1 cellular context compared by ENCODE assay signal in the genomic region with DNA sequence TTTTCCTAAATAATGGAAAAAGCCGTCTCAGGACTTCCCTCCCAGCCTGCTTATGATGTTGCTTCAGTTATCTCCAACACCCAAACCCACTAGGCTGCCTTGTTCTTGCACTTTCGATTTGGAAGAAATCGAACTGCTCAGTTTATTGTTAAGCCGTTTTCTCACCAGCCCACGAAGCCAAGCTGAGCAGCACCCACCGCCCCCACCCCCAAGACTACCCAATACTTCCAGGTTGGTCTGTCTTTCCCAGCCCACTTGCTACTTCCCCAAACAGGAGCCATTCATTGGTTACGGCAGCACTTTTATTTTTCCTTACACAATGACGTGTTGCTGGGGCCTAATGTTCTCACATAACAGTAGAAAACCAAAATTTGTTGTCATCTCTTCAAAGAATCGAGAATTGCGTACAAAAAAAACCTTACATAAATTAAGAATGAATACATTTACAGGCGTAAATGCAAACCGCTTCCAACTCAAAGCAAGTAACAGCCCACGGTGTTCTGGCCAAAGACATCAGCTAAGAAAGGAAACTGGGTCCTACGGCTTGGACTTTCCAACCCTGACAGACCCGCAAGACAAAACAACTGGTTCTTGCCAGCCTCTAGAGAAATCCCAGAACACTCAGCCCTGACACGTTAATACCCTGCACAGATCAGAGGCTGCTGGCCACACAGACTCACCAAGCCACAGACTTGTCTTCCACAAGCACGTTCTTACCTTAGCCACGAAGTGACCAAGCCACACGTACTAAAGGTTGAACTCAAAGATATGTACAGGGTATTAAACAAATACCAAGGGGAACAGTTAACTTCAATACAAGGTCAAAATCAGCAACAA.
TF ChIP-seq lines count a peak whose summit lies in the region.

No MANE protein-coding gene starts in this region.

TF ChIP-seq in HCT116, 20 proteins besides CTCF, POLR2A, EP300 and RAD21 (continued from another document):
- no peak for TF ChIP-seq REST (IDR thresholded peaks at IDR 0.05; ENCODE audit: low read depth)
- no peak for TF ChIP-seq ELF1 (IDR thresholded peaks at IDR 0.05; ENCODE audit: borderline replicate concordance, low read depth)
- TF ChIP-seq ZBTB33 (IDR thresholded peaks at IDR 0.05; ENCODE audit: extremely low read depth, insufficient replicate concordance, low read length), result no peak
- TF ChIP-seq SIN3A (IDR thresholded peaks at IDR 0.05; ENCODE audit: low read depth), result no peak
- no peak for TF ChIP-seq FOSL1 (IDR thresholded peaks at IDR 0.05; ENCODE audit: low read depth)
- TF ChIP-seq ZNF274 (IDR thresholded peaks at IDR 0.05; ENCODE audit: low read depth, low read length), result no peak
- TF ChIP-seq ATF3 (IDR thresholded peaks at IDR 0.05), result no peak
- TF ChIP-seq SP1 (IDR thresholded peaks at IDR 0.05; ENCODE audit: low read depth), result no peak
- TF ChIP-seq EZH2 (IDR thresholded peaks at IDR 0.05), result no peak
- no peak for TF ChIP-seq TCF7L2 (IDR thresholded peaks at IDR 0.05; ENCODE audit: borderline replicate concordance, extremely low read depth, insufficient read depth, insufficient read length)
- no peak for TF ChIP-seq YY1 (IDR thresholded peaks at IDR 0.05; ENCODE audit: extremely low read depth, insufficient replicate concordance, low read depth, low read length)
- no peak for TF ChIP-seq JUND (IDR thresholded peaks at IDR 0.05)
- no peak for TF ChIP-seq CEBPB (IDR thresholded peaks at IDR 0.05; ENCODE audit: low read depth)
- no peak for TF ChIP-seq EGR1 (IDR thresholded peaks at IDR 0.05; ENCODE audit: low read depth)
- TF ChIP-seq POLR2AphosphoS5 (IDR thresholded peaks at IDR 0.05; ENCODE audit: low read depth, low read length), result no peak; the same call in 1 of the 2 replicates
- TF ChIP-seq, protein P1, sequence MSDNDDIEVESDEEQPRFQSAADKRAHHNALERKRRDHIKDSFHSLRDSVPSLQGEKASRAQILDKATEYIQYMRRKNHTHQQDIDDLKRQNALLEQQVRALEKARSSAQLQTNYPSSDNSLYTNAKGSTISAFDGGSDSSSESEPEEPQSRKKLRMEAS (IDR thresholded peaks at IDR 0.05), result no peak
